In the genomic region with DNA sequence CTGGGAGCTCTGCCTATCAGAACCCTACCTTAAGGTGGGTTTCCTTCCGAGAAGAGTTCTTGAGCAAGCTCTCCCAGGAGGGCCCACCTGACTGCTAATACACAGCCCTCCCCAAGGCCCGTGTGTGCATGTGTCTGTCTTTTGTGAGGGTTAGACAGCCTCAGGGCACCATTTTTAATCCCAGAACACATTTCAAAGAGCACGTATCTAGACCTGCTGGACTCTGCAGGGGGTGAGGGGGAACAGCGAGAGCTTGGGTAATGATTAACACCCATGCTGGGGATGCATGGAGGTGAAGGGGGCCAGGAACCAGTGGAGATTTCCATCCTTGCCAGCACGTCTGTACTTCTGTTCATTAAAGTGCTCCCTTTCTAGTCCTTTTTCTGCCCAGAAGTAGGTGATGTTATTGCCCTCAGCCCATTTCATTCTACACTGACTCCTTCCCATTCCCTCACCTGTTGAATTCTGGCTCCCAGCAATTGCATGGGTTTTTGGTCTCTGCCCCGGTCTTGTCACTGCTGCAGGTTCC, we compare ENCODE assay signal across 1 cellular context.
TF ChIP-seq lines count a peak whose summit lies in the region.

No MANE protein-coding gene starts in this region.

TF ChIP-seq in HepG2, 621 proteins besides CTCF, POLR2A, EP300 and RAD21 (continued from another document and continues in another):
- TF ChIP-seq, protein P1, sequence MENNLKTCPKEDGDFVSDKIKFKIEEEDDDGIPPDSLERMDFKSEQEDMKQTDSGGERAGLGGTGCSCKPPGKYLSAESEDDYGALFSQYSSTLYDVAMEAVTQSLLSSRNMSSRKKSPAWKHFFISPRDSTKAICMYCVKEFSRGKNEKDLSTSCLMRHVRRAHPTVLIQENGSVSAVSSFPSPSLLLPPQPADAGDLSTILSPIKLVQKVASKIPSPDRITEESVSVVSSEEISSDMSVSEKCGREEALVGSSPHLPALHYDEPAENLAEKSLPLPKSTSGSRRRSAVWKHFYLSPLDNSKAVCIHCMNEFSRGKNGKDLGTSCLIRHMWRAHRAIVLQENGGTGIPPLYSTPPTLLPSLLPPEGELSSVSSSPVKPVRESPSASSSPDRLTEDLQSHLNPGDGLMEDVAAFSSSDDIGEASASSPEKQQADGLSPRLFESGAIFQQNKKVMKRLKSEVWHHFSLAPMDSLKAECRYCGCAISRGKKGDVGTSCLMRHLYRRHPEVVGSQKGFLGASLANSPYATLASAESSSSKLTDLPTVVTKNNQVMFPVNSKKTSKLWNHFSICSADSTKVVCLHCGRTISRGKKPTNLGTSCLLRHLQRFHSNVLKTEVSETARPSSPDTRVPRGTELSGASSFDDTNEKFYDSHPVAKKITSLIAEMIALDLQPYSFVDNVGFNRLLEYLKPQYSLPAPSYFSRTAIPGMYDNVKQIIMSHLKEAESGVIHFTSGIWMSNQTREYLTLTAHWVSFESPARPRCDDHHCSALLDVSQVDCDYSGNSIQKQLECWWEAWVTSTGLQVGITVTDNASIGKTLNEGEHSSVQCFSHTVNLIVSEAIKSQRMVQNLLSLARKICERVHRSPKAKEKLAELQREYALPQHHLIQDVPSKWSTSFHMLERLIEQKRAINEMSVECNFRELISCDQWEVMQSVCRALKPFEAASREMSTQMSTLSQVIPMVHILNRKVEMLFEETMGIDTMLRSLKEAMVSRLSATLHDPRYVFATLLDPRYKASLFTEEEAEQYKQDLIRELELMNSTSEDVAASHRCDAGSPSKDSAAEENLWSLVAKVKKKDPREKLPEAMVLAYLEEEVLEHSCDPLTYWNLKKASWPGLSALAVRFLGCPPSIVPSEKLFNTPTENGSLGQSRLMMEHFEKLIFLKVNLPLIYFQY (CRISPR knock-in tag; IDR thresholded peaks at IDR 0.05; ENCODE audit: borderline replicate concordance) = peak; percentile 62; the same call in 1 of the 2 replicates
- TF ChIP-seq ERF (CRISPR knock-in tag; IDR thresholded peaks at IDR 0.05) = peak; percentile 78
- no peak for TF ChIP-seq TGIF2 (CRISPR knock-in tag; IDR thresholded peaks at IDR 0.05)
- TF ChIP-seq, protein P2, sequence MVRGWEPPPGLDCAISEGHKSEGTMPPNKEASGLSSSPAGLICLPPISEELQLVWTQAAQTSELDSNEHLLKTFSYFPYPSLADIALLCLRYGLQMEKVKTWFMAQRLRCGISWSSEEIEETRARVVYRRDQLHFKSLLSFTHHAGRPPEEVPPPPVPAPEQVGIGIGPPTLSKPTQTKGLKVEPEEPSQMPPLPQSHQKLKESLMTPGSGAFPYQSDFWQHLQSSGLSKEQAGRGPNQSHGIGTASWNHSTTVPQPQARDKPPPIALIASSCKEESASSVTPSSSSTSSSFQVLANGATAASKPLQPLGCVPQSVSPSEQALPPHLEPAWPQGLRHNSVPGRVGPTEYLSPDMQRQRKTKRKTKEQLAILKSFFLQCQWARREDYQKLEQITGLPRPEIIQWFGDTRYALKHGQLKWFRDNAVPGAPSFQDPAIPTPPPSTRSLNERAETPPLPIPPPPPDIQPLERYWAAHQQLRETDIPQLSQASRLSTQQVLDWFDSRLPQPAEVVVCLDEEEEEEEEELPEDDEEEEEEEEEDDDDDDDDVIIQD (CRISPR knock-in tag; IDR thresholded peaks at IDR 0.05; ENCODE audit: low read depth) = peak; percentile 81
- TF ChIP-seq, protein P3, sequence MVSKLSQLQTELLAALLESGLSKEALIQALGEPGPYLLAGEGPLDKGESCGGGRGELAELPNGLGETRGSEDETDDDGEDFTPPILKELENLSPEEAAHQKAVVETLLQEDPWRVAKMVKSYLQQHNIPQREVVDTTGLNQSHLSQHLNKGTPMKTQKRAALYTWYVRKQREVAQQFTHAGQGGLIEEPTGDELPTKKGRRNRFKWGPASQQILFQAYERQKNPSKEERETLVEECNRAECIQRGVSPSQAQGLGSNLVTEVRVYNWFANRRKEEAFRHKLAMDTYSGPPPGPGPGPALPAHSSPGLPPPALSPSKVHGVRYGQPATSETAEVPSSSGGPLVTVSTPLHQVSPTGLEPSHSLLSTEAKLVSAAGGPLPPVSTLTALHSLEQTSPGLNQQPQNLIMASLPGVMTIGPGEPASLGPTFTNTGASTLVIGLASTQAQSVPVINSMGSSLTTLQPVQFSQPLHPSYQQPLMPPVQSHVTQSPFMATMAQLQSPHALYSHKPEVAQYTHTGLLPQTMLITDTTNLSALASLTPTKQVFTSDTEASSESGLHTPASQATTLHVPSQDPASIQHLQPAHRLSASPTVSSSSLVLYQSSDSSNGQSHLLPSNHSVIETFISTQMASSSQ (IDR thresholded peaks at IDR 0.05; ENCODE audit: low read depth) = peak; percentile 100
- TF ChIP-seq, protein P3 (CRISPR knock-in tag; IDR thresholded peaks at IDR 0.05; ENCODE audit: borderline replicate concordance) = peak; percentile 99
- TF ChIP-seq, protein P4, sequence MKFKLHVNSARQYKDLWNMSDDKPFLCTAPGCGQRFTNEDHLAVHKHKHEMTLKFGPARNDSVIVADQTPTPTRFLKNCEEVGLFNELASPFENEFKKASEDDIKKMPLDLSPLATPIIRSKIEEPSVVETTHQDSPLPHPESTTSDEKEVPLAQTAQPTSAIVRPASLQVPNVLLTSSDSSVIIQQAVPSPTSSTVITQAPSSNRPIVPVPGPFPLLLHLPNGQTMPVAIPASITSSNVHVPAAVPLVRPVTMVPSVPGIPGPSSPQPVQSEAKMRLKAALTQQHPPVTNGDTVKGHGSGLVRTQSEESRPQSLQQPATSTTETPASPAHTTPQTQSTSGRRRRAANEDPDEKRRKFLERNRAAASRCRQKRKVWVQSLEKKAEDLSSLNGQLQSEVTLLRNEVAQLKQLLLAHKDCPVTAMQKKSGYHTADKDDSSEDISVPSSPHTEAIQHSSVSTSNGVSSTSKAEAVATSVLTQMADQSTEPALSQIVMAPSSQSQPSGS (CRISPR knock-in tag; IDR thresholded peaks at IDR 0.05) = peak; percentile 78
- TF ChIP-seq NONO (IDR thresholded peaks at IDR 0.05) = no peak
- TF ChIP-seq NONO (CRISPR knock-in tag; conservative IDR thresholded peaks at IDR 0.05) = peak; percentile 3; the same call in 1 of the 2 replicates
- TF ChIP-seq, protein P5, sequence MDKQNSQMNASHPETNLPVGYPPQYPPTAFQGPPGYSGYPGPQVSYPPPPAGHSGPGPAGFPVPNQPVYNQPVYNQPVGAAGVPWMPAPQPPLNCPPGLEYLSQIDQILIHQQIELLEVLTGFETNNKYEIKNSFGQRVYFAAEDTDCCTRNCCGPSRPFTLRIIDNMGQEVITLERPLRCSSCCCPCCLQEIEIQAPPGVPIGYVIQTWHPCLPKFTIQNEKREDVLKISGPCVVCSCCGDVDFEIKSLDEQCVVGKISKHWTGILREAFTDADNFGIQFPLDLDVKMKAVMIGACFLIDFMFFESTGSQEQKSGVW (CRISPR knock-in tag; IDR thresholded peaks at IDR 0.05; ENCODE audit: borderline replicate concordance) = no peak
- TF ChIP-seq, protein P6, sequence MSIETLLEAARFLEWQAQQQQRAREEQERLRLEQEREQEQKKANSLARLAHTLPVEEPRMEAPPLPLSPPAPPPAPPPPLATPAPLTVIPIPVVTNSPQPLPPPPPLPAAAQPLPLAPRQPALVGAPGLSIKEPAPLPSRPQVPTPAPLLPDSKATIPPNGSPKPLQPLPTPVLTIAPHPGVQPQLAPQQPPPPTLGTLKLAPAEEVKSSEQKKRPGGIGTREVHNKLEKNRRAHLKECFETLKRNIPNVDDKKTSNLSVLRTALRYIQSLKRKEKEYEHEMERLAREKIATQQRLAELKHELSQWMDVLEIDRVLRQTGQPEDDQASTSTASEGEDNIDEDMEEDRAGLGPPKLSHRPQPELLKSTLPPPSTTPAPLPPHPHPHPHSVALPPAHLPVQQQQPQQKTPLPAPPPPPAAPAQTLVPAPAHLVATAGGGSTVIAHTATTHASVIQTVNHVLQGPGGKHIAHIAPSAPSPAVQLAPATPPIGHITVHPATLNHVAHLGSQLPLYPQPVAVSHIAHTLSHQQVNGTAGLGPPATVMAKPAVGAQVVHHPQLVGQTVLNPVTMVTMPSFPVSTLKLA (IDR thresholded peaks at IDR 0.05) = no peak
- TF ChIP-seq GABPB1 (CRISPR knock-in tag; IDR thresholded peaks at IDR 0.05) = no peak
- TF ChIP-seq ZSCAN9 (CRISPR knock-in tag; IDR thresholded peaks at IDR 0.05; ENCODE audit: borderline replicate concordance) = peak; percentile 32; the same call in 1 of the 2 replicates
- peak; percentile 69 for TF ChIP-seq NFIC (IDR thresholded peaks at IDR 0.05; ENCODE audit: low read length)
- TF ChIP-seq, protein P7, sequence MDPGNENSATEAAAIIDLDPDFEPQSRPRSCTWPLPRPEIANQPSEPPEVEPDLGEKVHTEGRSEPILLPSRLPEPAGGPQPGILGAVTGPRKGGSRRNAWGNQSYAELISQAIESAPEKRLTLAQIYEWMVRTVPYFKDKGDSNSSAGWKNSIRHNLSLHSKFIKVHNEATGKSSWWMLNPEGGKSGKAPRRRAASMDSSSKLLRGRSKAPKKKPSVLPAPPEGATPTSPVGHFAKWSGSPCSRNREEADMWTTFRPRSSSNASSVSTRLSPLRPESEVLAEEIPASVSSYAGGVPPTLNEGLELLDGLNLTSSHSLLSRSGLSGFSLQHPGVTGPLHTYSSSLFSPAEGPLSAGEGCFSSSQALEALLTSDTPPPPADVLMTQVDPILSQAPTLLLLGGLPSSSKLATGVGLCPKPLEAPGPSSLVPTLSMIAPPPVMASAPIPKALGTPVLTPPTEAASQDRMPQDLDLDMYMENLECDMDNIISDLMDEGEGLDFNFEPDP (CRISPR knock-in tag; conservative IDR thresholded peaks at IDR 0.05) = 0 out of 2 replicates have a peak, but pooled peaks have one; percentile 41
- TF ChIP-seq, protein P8, sequence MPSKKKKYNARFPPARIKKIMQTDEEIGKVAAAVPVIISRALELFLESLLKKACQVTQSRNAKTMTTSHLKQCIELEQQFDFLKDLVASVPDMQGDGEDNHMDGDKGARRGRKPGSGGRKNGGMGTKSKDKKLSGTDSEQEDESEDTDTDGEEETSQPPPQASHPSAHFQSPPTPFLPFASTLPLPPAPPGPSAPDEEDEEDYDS (CRISPR knock-in tag; IDR thresholded peaks at IDR 0.05) = peak; percentile 88
- TF ChIP-seq, protein P9, sequence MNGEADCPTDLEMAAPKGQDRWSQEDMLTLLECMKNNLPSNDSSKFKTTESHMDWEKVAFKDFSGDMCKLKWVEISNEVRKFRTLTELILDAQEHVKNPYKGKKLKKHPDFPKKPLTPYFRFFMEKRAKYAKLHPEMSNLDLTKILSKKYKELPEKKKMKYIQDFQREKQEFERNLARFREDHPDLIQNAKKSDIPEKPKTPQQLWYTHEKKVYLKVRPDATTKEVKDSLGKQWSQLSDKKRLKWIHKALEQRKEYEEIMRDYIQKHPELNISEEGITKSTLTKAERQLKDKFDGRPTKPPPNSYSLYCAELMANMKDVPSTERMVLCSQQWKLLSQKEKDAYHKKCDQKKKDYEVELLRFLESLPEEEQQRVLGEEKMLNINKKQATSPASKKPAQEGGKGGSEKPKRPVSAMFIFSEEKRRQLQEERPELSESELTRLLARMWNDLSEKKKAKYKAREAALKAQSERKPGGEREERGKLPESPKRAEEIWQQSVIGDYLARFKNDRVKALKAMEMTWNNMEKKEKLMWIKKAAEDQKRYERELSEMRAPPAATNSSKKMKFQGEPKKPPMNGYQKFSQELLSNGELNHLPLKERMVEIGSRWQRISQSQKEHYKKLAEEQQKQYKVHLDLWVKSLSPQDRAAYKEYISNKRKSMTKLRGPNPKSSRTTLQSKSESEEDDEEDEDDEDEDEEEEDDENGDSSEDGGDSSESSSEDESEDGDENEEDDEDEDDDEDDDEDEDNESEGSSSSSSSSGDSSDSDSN (CRISPR knock-in tag; IDR thresholded peaks at IDR 0.05) = no peak
- peak; percentile 61; the same call in 1 of the 2 replicates for TF ChIP-seq ZNF124 (CRISPR knock-in tag; IDR thresholded peaks at IDR 0.05)
- peak; percentile 39; the same call in 1 of the 2 replicates for TF ChIP-seq ZNF441 (CRISPR knock-in tag; IDR thresholded peaks at IDR 0.05; ENCODE audit: borderline replicate concordance)
- TF ChIP-seq ZSCAN30 (CRISPR knock-in tag; IDR thresholded peaks at IDR 0.05) = no peak
- TF ChIP-seq, protein P10, sequence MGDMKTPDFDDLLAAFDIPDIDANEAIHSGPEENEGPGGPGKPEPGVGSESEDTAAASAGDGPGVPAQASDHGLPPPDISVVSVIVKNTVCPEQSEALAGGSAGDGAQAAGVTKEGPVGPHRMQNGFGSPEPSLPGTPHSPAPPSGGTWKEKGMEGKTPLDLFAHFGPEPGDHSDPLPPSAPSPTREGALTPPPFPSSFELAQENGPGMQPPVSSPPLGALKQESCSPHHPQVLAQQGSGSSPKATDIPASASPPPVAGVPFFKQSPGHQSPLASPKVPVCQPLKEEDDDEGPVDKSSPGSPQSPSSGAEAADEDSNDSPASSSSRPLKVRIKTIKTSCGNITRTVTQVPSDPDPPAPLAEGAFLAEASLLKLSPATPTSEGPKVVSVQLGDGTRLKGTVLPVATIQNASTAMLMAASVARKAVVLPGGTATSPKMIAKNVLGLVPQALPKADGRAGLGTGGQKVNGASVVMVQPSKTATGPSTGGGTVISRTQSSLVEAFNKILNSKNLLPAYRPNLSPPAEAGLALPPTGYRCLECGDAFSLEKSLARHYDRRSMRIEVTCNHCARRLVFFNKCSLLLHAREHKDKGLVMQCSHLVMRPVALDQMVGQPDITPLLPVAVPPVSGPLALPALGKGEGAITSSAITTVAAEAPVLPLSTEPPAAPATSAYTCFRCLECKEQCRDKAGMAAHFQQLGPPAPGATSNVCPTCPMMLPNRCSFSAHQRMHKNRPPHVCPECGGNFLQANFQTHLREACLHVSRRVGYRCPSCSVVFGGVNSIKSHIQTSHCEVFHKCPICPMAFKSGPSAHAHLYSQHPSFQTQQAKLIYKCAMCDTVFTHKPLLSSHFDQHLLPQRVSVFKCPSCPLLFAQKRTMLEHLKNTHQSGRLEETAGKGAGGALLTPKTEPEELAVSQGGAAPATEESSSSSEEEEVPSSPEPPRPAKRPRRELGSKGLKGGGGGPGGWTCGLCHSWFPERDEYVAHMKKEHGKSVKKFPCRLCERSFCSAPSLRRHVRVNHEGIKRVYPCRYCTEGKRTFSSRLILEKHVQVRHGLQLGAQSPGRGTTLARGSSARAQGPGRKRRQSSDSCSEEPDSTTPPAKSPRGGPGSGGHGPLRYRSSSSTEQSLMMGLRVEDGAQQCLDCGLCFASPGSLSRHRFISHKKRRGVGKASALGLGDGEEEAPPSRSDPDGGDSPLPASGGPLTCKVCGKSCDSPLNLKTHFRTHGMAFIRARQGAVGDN (CRISPR knock-in tag; IDR thresholded peaks at IDR 0.05) = peak; percentile 31; the same call in 1 of the 2 replicates
- 0 out of 4 replicates have a peak, but pooled peaks of 1 of the 2 experiments have one; percentile 10 for TF ChIP-seq NR2F1 (CRISPR knock-in tag; IDR thresholded peaks at IDR 0.05)
